In the genomic region with DNA sequence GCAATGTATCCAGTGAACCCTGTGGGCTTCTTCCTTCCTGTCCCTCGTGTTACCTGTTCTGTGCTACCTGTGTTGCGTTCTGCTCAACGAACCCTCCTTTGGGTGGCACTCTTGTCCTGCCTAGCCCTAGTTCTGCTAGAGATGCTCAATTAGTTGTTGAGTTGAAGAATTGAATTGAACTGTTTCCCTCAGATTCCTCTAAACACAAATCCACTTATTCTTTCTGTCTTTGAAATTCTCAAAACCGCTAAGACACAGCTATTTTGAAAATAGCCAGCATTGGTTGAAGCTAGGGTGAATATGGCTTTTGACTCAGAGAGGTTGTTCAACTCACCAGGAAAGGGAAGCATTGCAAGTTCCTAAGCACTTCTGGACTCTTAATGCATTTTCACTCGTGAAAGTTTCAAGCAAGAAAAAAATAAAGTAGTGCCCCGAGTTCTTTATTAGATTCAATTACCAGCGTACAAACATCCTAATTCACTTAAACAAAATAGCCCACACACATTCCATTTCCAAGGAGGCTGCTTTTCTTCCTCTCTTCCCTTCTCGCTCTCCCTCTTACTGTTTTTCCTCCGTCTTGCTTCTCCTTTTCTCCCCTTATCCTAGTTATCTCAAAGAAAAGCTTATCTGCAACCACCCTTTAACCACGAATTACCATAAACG, we compare ENCODE assay signal across 8 cellular contexts. TPM values are rescaled to one million over a fixed set of nuclear protein-coding genes. Genes with fewer than 3 reads are reported as not detected.
DNase-seq lines count a peak whose midpoint lies in the region; ATAC-seq and TF ChIP-seq lines count a peak whose summit lies in the region.

No MANE protein-coding gene starts in this region.

- no peaks in the 10 kb centered on the region for H3K36me3 ChIP-seq in HUES64 (ENCODE audit: insufficient read depth, low read length)
- no peaks in the 10 kb centered on the region for H3K36me3 ChIP-seq in gastroesophageal sphincter

- no peak for TF ChIP-seq EP300 in gastroesophageal sphincter (IDR thresholded peaks at IDR 0.05)

- peak; percentile 49 for DNase-seq in activated CD8-positive, alpha-beta memory T cell treated with anti-CD3 and anti-CD28 coated beads, Interleukin-2, amount 50 U/mL, for 4 hours
- no peak for DNase-seq in activated CD8-positive, alpha-beta memory T cell treated with anti-CD3 and anti-CD28 coated beads, Interleukin-2, amount 50 U/mL, for 48 hours
- DNase-seq in activated T-cell treated with anti-CD3 and anti-CD28 coated beads, Interleukin-2, amount 50 U/mL, for 1 hour, result peak; percentile 43
- DNase-seq in renal cortical epithelial cell (ENCODE audit: low read depth) (peak; percentile 64), COLO829 (ENCODE audit: low spot score) (no peak), NCI-H2227 (lab: John Stamatoyannopoulos, UW; ENCODE audit: unreplicated experiment) (no peak)

- TF ChIP-seq POLR2A in gastroesophageal sphincter (IDR thresholded peaks at IDR 0.05), result no peak

- ATAC-seq in gastroesophageal sphincter, result no peak

- no peak overlapping the region for H3K9ac ChIP-seq in HUES64 (ENCODE audit: low read depth, low read length)

- H3K27ac ChIP-seq in HUES64 (ENCODE audit: low read depth, low read length) (no peak overlapping the region), gastroesophageal sphincter (peak overlapping the region; percentile 78 to 96 (median 93))

- H3K4me3 ChIP-seq in HUES64 (ENCODE audit: low read length) (peak overlapping the region; percentile 69), gastroesophageal sphincter (peak overlapping the region; percentile 64 to 77)

- H3K9me3 ChIP-seq in HUES64 (ENCODE audit: insufficient read depth, low read depth, low read length) (no peaks in the 10 kb centered on the region), gastroesophageal sphincter (no peaks in the 10 kb centered on the region)

- H3K4me1 ChIP-seq in HUES64 (ENCODE audit: insufficient read depth, low read length) (peaks cover 8% of the 10 kb centered on the region; the same call in 1 of the 2 replicates), gastroesophageal sphincter (peaks cover 0 to 19% (median 0%) of the 10 kb centered on the region in 3 donors)

- 11% methylated on average over 11 of the region's 11 CpGs for WGBS in HUES64
- 4 to 12% methylated on average over 10 to 11 of the region's 11 CpGs for WGBS in gastroesophageal sphincter (ENCODE audit: low coverage in 1 of 2), 2 donors

- H3K27me3 ChIP-seq in HUES64 (ENCODE audit: insufficient read depth, low read length), result peaks cover 23% of the 10 kb centered on the region; the same call in 1 of the 2 replicates
- H3K27me3 ChIP-seq in gastroesophageal sphincter, result no peaks in the 10 kb centered on the region

- peak in 3 of 4 experiments; percentile 13 to 68 (median 37) for TF ChIP-seq CTCF in gastroesophageal sphincter (IDR thresholded peaks at IDR 0.05)

RNA-seq across cellular contexts. Expression of a gene that starts 0.6 kb away (rescaled TPM):
- polyA plus RNA-seq in HUES64 (2013, experiment 1 of 2), result 1.9 TPM
- 1.4 TPM for polyA plus RNA-seq in HUES64 (2013, experiment 2 of 2)
- total RNA-seq in gastroesophageal sphincter (100 to 1,000 TPM; 219 to 326 (median 240) TPM), renal cortical epithelial cell (8.9 and 57.7 TPM in 2 replicates)

RNA-seq across cellular contexts. Expression of a gene that starts 0.6 kb away (rescaled TPM):
- 11.4 TPM for polyA plus RNA-seq in HUES64 (2013, experiment 1 of 2)
- polyA plus RNA-seq in HUES64 (2013, experiment 2 of 2), result 10.3 TPM
- 10 to 100 TPM; 49.4 to 78.0 (median 59.0) TPM for total RNA-seq in gastroesophageal sphincter
- 24.0 and 34.0 TPM in 2 replicates for total RNA-seq in renal cortical epithelial cell

Comparison
In these comparisons a context has a peak if more than half of its experiments do, and no peak if none do; other contexts are left out.
1. DNase-seq: peak in activated CD8-positive, alpha-beta memory T cell treated with anti-CD3 and anti-CD28 coated beads, Interleukin-2, amount 50 U/mL, for 4 hours (single experiment), activated T-cell treated with anti-CD3 and anti-CD28 coated beads, Interleukin-2, amount 50 U/mL, for 1 hour (single experiment) and renal cortical epithelial cell (single experiment); none in activated CD8-positive, alpha-beta memory T cell treated with anti-CD3 and anti-CD28 coated beads, Interleukin-2, amount 50 U/mL, for 48 hours (single experiment), COLO829 (single experiment) and NCI-H2227 (single experiment).